1 cellular context compared by ENCODE assay signal in genomic region chr2:242098445-242099128, GRCh38.
TF ChIP-seq lines count a peak whose summit lies in the region.

No MANE protein-coding gene starts in this region.

TF ChIP-seq in K562, 482 proteins besides CTCF, POLR2A, EP300 and RAD21 (continued from another document and continues in another):
- TF ChIP-seq, protein P1, sequence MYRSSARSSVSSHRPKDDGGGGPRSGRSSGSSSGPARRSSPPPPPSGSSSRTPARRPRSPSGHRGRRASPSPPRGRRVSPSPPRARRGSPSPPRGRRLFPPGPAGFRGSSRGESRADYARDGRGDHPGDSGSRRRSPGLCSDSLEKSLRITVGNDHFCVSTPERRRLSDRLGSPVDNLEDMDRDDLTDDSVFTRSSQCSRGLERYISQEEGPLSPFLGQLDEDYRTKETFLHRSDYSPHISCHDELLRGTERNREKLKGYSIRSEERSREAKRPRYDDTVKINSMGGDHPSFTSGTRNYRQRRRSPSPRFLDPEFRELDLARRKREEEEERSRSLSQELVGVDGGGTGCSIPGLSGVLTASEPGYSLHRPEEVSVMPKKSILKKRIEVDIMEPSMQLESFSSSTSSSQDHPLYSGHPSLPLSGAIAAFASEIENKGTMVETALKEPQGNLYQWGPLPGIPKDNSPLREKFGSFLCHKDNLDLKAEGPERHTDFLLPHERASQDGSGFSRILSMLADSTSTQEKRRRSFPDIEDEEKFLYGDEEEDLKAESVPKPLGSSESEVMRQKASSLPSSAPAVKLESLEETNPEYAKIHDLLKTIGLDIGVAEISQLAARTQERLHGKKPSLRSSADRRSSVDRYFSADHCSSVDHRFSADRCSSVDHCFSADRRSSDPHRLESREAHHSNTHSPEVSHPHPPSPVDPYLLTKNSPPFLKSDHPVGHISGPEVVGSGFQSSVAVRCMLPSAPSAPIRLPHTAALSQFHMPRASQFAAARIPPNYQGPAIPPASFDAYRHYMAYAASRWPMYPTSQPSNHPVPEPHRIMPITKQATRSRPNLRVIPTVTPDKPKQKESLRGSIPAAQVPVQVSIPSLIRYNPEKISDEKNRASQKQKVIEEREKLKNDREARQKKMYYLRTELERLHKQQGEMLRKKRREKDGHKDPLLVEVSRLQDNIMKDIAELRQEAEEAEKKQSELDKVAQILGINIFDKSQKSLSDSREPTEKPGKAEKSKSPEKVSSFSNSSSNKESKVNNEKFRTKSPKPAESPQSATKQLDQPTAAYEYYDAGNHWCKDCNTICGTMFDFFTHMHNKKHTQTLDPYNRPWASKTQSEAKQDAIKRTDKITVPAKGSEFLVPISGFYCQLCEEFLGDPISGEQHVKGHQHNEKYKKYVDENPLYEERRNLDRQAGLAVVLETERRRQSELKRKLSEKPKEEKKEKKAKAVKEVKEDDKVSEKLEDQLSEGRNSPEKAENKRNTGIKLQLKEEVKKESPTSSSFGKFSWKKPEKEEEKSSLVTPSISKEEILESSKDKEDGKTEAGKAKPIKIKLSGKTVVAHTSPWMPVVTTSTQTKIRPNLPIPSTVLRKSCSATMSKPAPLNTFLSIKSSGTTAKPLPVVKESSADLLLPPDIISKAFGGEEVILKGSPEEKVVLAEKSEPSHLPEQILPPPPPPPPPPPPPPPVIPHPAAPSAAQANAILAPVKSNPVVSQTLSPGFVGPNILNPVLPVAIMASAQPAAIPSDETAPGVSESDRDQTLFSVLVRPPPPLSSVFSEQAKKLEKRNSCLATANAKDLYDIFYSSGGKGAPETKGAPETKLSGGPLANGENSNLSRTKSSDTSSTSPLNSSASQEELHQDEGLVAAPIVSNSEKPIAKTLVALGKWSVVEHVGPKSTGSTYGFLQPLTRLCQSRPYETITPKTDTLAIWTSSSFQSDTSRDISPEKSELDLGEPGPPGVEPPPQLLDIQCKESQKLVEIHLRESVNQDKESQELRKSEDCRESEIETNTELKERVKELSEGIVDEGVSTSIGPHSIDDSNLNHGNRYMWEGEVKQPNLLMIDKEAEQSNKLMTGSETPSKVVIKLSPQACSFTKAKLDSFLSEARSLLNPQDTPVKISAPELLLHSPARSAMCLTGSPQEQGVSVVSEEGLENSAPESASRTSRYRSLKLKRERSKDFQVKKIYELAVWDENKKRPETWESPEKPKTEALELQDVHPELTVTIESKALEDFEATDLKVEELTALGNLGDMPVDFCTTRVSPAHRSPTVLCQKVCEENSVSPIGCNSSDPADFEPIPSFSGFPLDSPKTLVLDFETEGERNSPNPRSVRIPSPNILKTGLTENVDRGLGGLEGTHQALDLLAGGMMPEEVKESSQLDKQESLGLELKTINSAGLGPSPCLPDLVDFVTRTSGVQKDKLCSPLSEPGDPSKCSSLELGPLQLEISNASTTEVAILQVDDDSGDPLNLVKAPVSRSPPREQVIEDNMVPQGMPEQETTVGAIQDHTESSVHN (IDR thresholded peaks at IDR 0.05; ENCODE audit: borderline replicate concordance in 1 of 2, low read depth in 1 of 2): no peak
- peak; percentile 97 for TF ChIP-seq MAFG (tag; conservative IDR thresholded peaks at IDR 0.05)
- no peak for TF ChIP-seq TCF7L2 (IDR thresholded peaks at IDR 0.05; ENCODE audit: low read depth, low read length)
- TF ChIP-seq ASH1L (IDR thresholded peaks at IDR 0.05; ENCODE audit: borderline replicate concordance, low read depth, partially characterized antibody): no peak
- peak; percentile 44; the same call in 1 of the 2 replicates for TF ChIP-seq SOX6 (IDR thresholded peaks at IDR 0.05)
- TF ChIP-seq, protein P2, sequence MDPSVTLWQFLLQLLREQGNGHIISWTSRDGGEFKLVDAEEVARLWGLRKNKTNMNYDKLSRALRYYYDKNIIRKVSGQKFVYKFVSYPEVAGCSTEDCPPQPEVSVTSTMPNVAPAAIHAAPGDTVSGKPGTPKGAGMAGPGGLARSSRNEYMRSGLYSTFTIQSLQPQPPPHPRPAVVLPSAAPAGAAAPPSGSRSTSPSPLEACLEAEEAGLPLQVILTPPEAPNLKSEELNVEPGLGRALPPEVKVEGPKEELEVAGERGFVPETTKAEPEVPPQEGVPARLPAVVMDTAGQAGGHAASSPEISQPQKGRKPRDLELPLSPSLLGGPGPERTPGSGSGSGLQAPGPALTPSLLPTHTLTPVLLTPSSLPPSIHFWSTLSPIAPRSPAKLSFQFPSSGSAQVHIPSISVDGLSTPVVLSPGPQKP (CRISPR knock-in tag; IDR thresholded peaks at IDR 0.05): no peak
- no peak for TF ChIP-seq POLR2G (IDR thresholded peaks at IDR 0.05; ENCODE audit: low read depth, low read length)
- no peak for TF ChIP-seq RBM15 (IDR thresholded peaks at IDR 0.05; ENCODE audit: insufficient read depth, low read length)
- peak; percentile 39; the same call in 1 of the 2 replicates for TF ChIP-seq TFAP4 (CRISPR knock-in tag; IDR thresholded peaks at IDR 0.05; ENCODE audit: borderline replicate concordance)
- peak; percentile 60; the same call in 1 of the 2 replicates for TF ChIP-seq LARP7 (IDR thresholded peaks at IDR 0.05)
- TF ChIP-seq SRSF3 (IDR thresholded peaks at IDR 0.05; ENCODE audit: insufficient read depth, low read length): no peak
- TF ChIP-seq MYNN (IDR thresholded peaks at IDR 0.05): no peak
- TF ChIP-seq MYNN (CRISPR knock-in tag; IDR thresholded peaks at IDR 0.05): no peak
- peak; percentile 74; the same call in 1 of the 2 replicates for TF ChIP-seq SPI1 (IDR thresholded peaks at IDR 0.05; ENCODE audit: borderline replicate concordance, low read depth, low read length)
- no peak for TF ChIP-seq CCAR2 (IDR thresholded peaks at IDR 0.05; ENCODE audit: low read depth, low read length)
- TF ChIP-seq ZNF3 (CRISPR knock-in tag; IDR thresholded peaks at IDR 0.05): no peak
- no peak for TF ChIP-seq SREBF1 (IDR thresholded peaks at IDR 0.05; ENCODE audit: borderline replicate concordance, low read depth, low read length)
- TF ChIP-seq SREBF2 (CRISPR knock-in tag; IDR thresholded peaks at IDR 0.05): no peak
- no peak for TF ChIP-seq NR2C1 (IDR thresholded peaks at IDR 0.05)
- no peak for TF ChIP-seq NR2C1 (tag; IDR thresholded peaks at IDR 0.05)
- TF ChIP-seq BCOR (IDR thresholded peaks at IDR 0.05): no peak
- TF ChIP-seq ZNF75A (CRISPR knock-in tag; IDR thresholded peaks at IDR 0.05): no peak
- no peak for TF ChIP-seq ZNF274 (IDR thresholded peaks at IDR 0.05; ENCODE audit: borderline replicate concordance, low read depth, low read length)
- TF ChIP-seq ZNF696 (CRISPR knock-in tag; conservative IDR thresholded peaks at IDR 0.05): no peak
- TF ChIP-seq U2AF1 (optimal IDR thresholded peaks at IDR 0.05; ENCODE audit: low read depth, low read length): no peak
- TF ChIP-seq RUNX1 (IDR thresholded peaks at IDR 0.05; ENCODE audit: low read depth): no peak
- TF ChIP-seq MYBL2 (IDR thresholded peaks at IDR 0.05; ENCODE audit: low read depth): no peak
- no peak for TF ChIP-seq MYBL2 (CRISPR knock-in tag; IDR thresholded peaks at IDR 0.05; ENCODE audit: borderline replicate concordance)
- TF ChIP-seq TGIF2 (CRISPR knock-in tag; IDR thresholded peaks at IDR 0.05): no peak
- TF ChIP-seq, protein P3, sequence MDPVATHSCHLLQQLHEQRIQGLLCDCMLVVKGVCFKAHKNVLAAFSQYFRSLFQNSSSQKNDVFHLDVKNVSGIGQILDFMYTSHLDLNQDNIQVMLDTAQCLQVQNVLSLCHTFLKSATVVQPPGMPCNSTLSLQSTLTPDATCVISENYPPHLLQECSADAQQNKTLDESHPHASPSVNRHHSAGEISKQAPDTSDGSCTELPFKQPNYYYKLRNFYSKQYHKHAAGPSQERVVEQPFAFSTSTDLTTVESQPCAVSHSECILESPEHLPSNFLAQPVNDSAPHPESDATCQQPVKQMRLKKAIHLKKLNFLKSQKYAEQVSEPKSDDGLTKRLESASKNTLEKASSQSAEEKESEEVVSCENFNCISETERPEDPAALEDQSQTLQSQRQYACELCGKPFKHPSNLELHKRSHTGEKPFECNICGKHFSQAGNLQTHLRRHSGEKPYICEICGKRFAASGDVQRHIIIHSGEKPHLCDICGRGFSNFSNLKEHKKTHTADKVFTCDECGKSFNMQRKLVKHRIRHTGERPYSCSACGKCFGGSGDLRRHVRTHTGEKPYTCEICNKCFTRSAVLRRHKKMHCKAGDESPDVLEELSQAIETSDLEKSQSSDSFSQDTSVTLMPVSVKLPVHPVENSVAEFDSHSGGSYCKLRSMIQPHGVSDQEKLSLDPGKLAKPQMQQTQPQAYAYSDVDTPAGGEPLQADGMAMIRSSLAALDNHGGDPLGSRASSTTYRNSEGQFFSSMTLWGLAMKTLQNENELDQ (CRISPR knock-in tag; IDR thresholded peaks at IDR 0.05; ENCODE audit: borderline replicate concordance): no peak
- TF ChIP-seq, protein P4, sequence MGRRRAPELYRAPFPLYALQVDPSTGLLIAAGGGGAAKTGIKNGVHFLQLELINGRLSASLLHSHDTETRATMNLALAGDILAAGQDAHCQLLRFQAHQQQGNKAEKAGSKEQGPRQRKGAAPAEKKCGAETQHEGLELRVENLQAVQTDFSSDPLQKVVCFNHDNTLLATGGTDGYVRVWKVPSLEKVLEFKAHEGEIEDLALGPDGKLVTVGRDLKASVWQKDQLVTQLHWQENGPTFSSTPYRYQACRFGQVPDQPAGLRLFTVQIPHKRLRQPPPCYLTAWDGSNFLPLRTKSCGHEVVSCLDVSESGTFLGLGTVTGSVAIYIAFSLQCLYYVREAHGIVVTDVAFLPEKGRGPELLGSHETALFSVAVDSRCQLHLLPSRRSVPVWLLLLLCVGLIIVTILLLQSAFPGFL (CRISPR knock-in tag; IDR thresholded peaks at IDR 0.05): no peak
- TF ChIP-seq, protein P5, sequence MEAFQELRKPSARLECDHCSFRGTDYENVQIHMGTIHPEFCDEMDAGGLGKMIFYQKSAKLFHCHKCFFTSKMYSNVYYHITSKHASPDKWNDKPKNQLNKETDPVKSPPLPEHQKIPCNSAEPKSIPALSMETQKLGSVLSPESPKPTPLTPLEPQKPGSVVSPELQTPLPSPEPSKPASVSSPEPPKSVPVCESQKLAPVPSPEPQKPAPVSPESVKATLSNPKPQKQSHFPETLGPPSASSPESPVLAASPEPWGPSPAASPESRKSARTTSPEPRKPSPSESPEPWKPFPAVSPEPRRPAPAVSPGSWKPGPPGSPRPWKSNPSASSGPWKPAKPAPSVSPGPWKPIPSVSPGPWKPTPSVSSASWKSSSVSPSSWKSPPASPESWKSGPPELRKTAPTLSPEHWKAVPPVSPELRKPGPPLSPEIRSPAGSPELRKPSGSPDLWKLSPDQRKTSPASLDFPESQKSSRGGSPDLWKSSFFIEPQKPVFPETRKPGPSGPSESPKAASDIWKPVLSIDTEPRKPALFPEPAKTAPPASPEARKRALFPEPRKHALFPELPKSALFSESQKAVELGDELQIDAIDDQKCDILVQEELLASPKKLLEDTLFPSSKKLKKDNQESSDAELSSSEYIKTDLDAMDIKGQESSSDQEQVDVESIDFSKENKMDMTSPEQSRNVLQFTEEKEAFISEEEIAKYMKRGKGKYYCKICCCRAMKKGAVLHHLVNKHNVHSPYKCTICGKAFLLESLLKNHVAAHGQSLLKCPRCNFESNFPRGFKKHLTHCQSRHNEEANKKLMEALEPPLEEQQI (IDR thresholded peaks at IDR 0.05): no peak
- TF ChIP-seq ILF3 (IDR thresholded peaks at IDR 0.05; ENCODE audit: borderline replicate concordance): no peak
- no peak for TF ChIP-seq ZFP30 (CRISPR knock-in tag; IDR thresholded peaks at IDR 0.05; ENCODE audit: borderline replicate concordance)
- TF ChIP-seq E2F3 (CRISPR knock-in tag; IDR thresholded peaks at IDR 0.05): no peak
- no peak for TF ChIP-seq PCBP1 (IDR thresholded peaks at IDR 0.05; ENCODE audit: low read depth, low read length, poor library complexity, severe bottlenecking)
- TF ChIP-seq PRMT5 (CRISPR knock-in tag; IDR thresholded peaks at IDR 0.05): no peak
- no peak for TF ChIP-seq HBP1 (CRISPR knock-in tag; IDR thresholded peaks at IDR 0.05)
- TF ChIP-seq TARDBP (IDR thresholded peaks at IDR 0.05): no peak
- no peak for TF ChIP-seq TAF9B (IDR thresholded peaks at IDR 0.05; ENCODE audit: partially characterized antibody)
- no peak for TF ChIP-seq SMAD3 (CRISPR knock-in tag; conservative IDR thresholded peaks at IDR 0.05)
- peak; percentile 45 for TF ChIP-seq FOSL1 (tag; conservative IDR thresholded peaks at IDR 0.05)
- TF ChIP-seq ZNF586 (CRISPR knock-in tag; conservative IDR thresholded peaks at IDR 0.05): no peak
- TF ChIP-seq ADNP (tag; IDR thresholded peaks at IDR 0.05): no peak
- TF ChIP-seq ZFX (CRISPR knock-in tag; IDR thresholded peaks at IDR 0.05): no peak
- TF ChIP-seq, protein P6, sequence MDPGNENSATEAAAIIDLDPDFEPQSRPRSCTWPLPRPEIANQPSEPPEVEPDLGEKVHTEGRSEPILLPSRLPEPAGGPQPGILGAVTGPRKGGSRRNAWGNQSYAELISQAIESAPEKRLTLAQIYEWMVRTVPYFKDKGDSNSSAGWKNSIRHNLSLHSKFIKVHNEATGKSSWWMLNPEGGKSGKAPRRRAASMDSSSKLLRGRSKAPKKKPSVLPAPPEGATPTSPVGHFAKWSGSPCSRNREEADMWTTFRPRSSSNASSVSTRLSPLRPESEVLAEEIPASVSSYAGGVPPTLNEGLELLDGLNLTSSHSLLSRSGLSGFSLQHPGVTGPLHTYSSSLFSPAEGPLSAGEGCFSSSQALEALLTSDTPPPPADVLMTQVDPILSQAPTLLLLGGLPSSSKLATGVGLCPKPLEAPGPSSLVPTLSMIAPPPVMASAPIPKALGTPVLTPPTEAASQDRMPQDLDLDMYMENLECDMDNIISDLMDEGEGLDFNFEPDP (CRISPR knock-in tag; IDR thresholded peaks at IDR 0.05): no peak
